ENCODE assay signal across 21 cellular contexts in genomic region chr12:111168009-111168786, GRCh38.
"Had no signal": no experiment of that assay in that cellular context is flagged by ENCODE, and none has a peak within 500 bp of the region (broad histone marks: within the 10 kb centered on the region; RNA-seq: fewer than 3 reads in every experiment).

No MANE protein-coding gene starts in this region.

- H3K4me3 Mint-ChIP-seq: nephron progenitor cell; stimulated activated memory B cell treated with anti-CD40 and anti-IgM and Interleukin-4, amounts not matched to agents 10 μg/mL and 1 μg/mL and 100 μg/mL, for 72 hours; stimulated activated naive CD8-positive, alpha-beta T cell treated with anti-CD3 and anti-CD28 coated beads, Interleukin-15, Interleukin-2, amounts not matched to agents 100 ng/mL and 50 ng/mL, for 24 hours had no signal

- ATAC-seq: esophagus mucosa; heart left ventricle; left colon; left ventricle myocardium superior; right lobe of liver; stimulated activated memory B cell treated with anti-CD40 and anti-IgM and Interleukin-4, amounts not matched to agents 10 μg/mL and 1 μg/mL and 100 μg/mL, for 72 hours; upper lobe of right lung had no signal

- H3K4me3 ChIP-seq: dorsolateral prefrontal cortex, heart left ventricle, lung, prostate gland, right lobe of liver, tibial nerve, upper lobe of right lung, vagina had no signal

- H3K27me3 Mint-ChIP-seq: stimulated activated naive CD8-positive, alpha-beta T cell treated with anti-CD3 and anti-CD28 coated beads, Interleukin-15, Interleukin-2, amounts not matched to agents 100 ng/mL and 50 ng/mL, for 24 hours had no signal

- H3K79me2 ChIP-seq: parathyroid adenoma had no signal

- H3K36me3 Mint-ChIP-seq: naive B cell; stimulated activated memory B cell treated with anti-CD40 and anti-IgM and Interleukin-4, amounts not matched to agents 10 μg/mL and 1 μg/mL and 100 μg/mL, for 72 hours had no signal

- H3K27ac Mint-ChIP-seq: nephron progenitor cell; stimulated activated memory B cell treated with anti-CD40 and anti-IgM and Interleukin-4, amounts not matched to agents 10 μg/mL and 1 μg/mL and 100 μg/mL, for 72 hours; stimulated activated naive CD8-positive, alpha-beta T cell treated with anti-CD3 and anti-CD28 coated beads, Interleukin-15, Interleukin-2, amounts not matched to agents 100 ng/mL and 50 ng/mL, for 24 hours had no signal

- H3K9ac ChIP-seq: parathyroid adenoma had no signal

- H3K27me3 ChIP-seq: right lobe of liver, vagina had no signal

- H3K36me3 ChIP-seq: heart left ventricle, prostate gland, right lobe of liver, tibial nerve, upper lobe of right lung, vagina had no signal

- H3K9me3 Mint-ChIP-seq: nephron progenitor cell; stimulated activated naive CD8-positive, alpha-beta T cell treated with anti-CD3 and anti-CD28 coated beads, Interleukin-15, Interleukin-2, amounts not matched to agents 100 ng/mL and 50 ng/mL, for 24 hours had no signal

- H3K4me1 ChIP-seq: parathyroid adenoma, prostate gland, tibial nerve, upper lobe of right lung, vagina had no signal

- DNase-seq: dorsolateral prefrontal cortex; effector CD8-positive, alpha-beta T cell; heart left ventricle; hippocampal formation; left colon; left ventricle myocardium superior; mesenchymal stem cell; naive B cell; nephron progenitor cell; right lobe of liver; stimulated activated CD4-positive, alpha-beta T cell treated with anti-CD3 and anti-CD28 coated beads, Interleukin-4, amount 100 ng/mL, for 1 hour; stimulated activated CD8-positive, alpha-beta memory T cell treated with anti-CD3 and anti-CD28 coated beads, Interleukin-4, amount 100 ng/mL, for 48 hours; upper lobe of right lung had no signal

- H3K27ac ChIP-seq: dorsolateral prefrontal cortex, heart left ventricle, parathyroid adenoma, prostate gland, right lobe of liver, tibial nerve, upper lobe of right lung, vagina had no signal
